In the genomic region with DNA sequence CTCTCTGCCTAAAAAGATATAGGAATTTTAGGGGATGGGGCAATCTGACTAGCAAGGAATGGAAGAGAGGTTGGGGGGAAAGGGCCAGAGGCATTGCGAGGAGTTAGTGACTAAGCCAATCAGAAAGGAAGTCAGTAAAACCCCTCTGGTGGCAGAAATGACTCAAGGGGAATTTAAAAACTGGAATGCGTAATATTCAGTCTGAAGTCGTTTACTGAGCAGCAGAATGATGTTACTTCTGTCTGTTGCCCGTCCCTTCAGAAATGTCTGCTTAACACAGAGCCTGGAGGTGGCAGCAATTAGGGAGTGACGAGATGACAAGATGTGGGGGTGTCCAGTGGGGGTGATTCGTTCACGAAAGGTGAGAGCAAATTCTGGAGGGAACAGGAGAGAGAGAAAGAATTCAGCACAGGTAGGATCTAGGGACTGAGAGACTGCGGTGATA, we compare ENCODE assay signal across 9 cellular contexts.
DNase-seq lines count a peak whose midpoint lies in the region; ATAC-seq, FAIRE-seq and TF ChIP-seq lines count a peak whose summit lies in the region.
"Had no signal": no experiment of that assay in that cellular context is flagged by ENCODE, and none has a peak within 500 bp of the region (broad histone marks: within the 10 kb centered on the region; RNA-seq: fewer than 3 reads in every experiment).

No MANE protein-coding gene starts in this region.

- peak; percentile 40 for ATAC-seq in GM19372 (IDR thresholded peaks at IDR 0.05; ENCODE audit: low read depth, unreplicated experiment)
- ATAC-seq in effector memory CD8-positive, alpha-beta T cell (replicated peaks), result peak; percentile 6
- no peak for ATAC-seq in left lung

- peak overlapping the region; percentile 7 to 65 for H3K4me3 Mint-ChIP-seq in effector memory CD8-positive, alpha-beta T cell

- peaks cover 8 to 23% of the 10 kb centered on the region in 2 donors for H3K4me1 ChIP-seq in left lung

- no peak overlapping the region for H3K4me3 ChIP-seq in AG10803 (ENCODE audit: low read length)
- no peak overlapping the region for H3K4me3 ChIP-seq in left lung

- H3K27me3 Mint-ChIP-seq in effector memory CD8-positive, alpha-beta T cell, result peaks cover 0 to 17% of the 10 kb centered on the region in 2 donors

- TF ChIP-seq CTCF in AG10803 (conservative IDR thresholded peaks at IDR 0.05; ENCODE audit: low read length), result peak; percentile 59
- no peak for TF ChIP-seq CTCF in left lung (IDR thresholded peaks at IDR 0.05)

- H3K27ac Mint-ChIP-seq in effector memory CD8-positive, alpha-beta T cell, result no peak overlapping the region

- FAIRE-seq in urothelium cell line (lab: Jason Lieb, UNC), result no peak

- no peaks in the 10 kb centered on the region for H3K9me3 ChIP-seq in left lung

- H3K9me3 Mint-ChIP-seq in effector memory CD8-positive, alpha-beta T cell, result no peaks in the 10 kb centered on the region
- H3K9me3 Mint-ChIP-seq: dendritic cell treated with granulocyte-macrophage colony-stimulating factor and Interleukin-4, amounts not matched to agents 40 ng/mL and 50 ng/mL, for 4 days had no signal

- H3K36me3 Mint-ChIP-seq in effector memory CD8-positive, alpha-beta T cell (ENCODE audit: insufficient read depth), result peaks cover 3% of the 10 kb centered on the region

- H3K36me3 ChIP-seq in left lung, result no peaks in the 10 kb centered on the region

- peaks cover 13 to 38% of the 10 kb centered on the region in 2 donors for H3K4me1 Mint-ChIP-seq in effector memory CD8-positive, alpha-beta T cell (ENCODE audit: low read depth in 2 of 2)

- intact Hi-C loops in left lung (cut with DNase I), result loop anchor here in 1 of 2 donors (5.0 kb wide), 1 partner anchor 180 kb away; no protein-coding TSS in a partner anchor

- DNase-seq in AG10803 (ENCODE audit: low read depth) (peak; percentile 74), NOMO-1 treated with dmso at 0.1 percent for 144 hours (lab: John Stamatoyannopoulos, UW; ENCODE audit: unreplicated experiment) (peak; percentile 14), urothelium cell line (ENCODE audit: low spot score) (peak; percentile 21), activated gamma-delta T cell (lab: John Stamatoyannopoulos, UW) (no peak), left lung (no peak), LoVo (ENCODE audit: low spot score) (no peak)
- no peak for DNase-seq in effector memory CD8-positive, alpha-beta T cell

- peaks cover 7 to 50% of the 10 kb centered on the region in 2 donors for H3K27me3 ChIP-seq in left lung

- H3K27ac ChIP-seq in left lung, result no peak overlapping the region

Comparison
In these comparisons a context has a peak if more than half of its experiments do, and no peak if none do; other contexts are left out.
1. DNase-seq: peak in AG10803 (single experiment), NOMO-1 treated with dmso at 0.1 percent for 144 hours (single experiment) and urothelium cell line (single experiment); none in effector memory CD8-positive, alpha-beta T cell (0 of 3), activated gamma-delta T cell (single experiment), left lung (0 of 2) and LoVo (single experiment).